ENCODE assay signal across 23 cellular contexts in the genomic region with DNA sequence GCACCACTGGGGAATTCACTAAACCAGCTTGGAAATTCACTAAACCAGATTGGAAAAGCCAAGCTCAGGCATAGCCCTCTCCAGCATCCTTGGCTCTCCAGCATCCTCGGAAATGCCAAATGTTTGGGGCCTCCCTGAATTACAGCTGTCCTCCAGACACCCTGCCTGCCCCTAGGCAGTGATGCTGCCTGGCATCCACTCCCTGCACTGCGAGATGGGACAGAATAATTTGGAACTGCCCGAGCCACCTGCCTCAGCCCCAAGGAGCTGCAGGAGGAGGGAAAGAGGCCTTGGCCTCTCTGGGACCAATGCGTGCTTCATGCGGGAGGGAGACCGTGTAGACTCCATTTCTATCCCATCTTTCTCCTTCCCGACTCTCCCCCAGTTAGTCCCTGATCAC.
A peak's percentile ranks its signal among the peaks of the same experiment; 100 is the strongest.
DNase-seq lines count a peak whose midpoint lies in the region; ATAC-seq, FAIRE-seq and TF ChIP-seq lines count a peak whose summit lies in the region.
"Had no signal": no experiment of that assay in that cellular context is flagged by ENCODE, and none has a peak within 500 bp of the region (broad histone marks: within the 10 kb centered on the region; RNA-seq: fewer than 3 reads in every experiment).

No MANE protein-coding gene starts in this region.

- H3K9me3 ChIP-seq in heart left ventricle (no peaks in the 10 kb centered on the region), H1 (ENCODE audit: insufficient read depth in 2 of 2, low read depth in 1 of 2, low read length in 1 of 2) (no peaks in the 10 kb centered on the region), SJCRH30 (replicated peaks) (no peaks in the 10 kb centered on the region)
- H3K9me3 ChIP-seq: SJSA1 had no signal

- DNase-seq in Right ventricle myocardium inferior (ENCODE audit: missing footprints) = peak; percentile 27
- no peak for DNase-seq in heart left ventricle
- peak; percentile 12 for DNase-seq in CD14-positive monocyte (ENCODE audit: low spot score)
- no peak for DNase-seq in H1 (ENCODE audit: low read depth in 1 of 2, low spot score in 2 of 2)
- DNase-seq in posterior vena cava (ENCODE audit: low spot score) = peak; percentile 16
- no peak for DNase-seq in MV-4-11 (lab: John Stamatoyannopoulos, UW)
- no peak for DNase-seq in SJCRH30
- DNase-seq: CD4-positive, alpha-beta memory T cell; COR-L47; NCI-H1105; NCI-H1436 treated with DMSO at 0.1 percent for 48 hours; NCI-H1930; NCI-H2107; NCI-H524; NCI-H774 had no signal

- H4K8ac ChIP-seq in H1 (ENCODE audit: extremely low read depth, insufficient read depth, low read length) = peak overlapping the region; percentile 71; the same call in 1 of the 2 replicates

- FAIRE-seq in H1 (lab: Jason Lieb, UNC) = no peak
- FAIRE-seq: G401.6, GM12878, RCC 7860 had no signal

- no peak overlapping the region for H4K91ac ChIP-seq in H1 (replicated peaks; ENCODE audit: insufficient read length, low read length)

- no peak overlapping the region for H3K4me2 ChIP-seq in H1 (ENCODE audit: insufficient read depth in 1 of 2, low read depth in 2 of 2, low read length in 2 of 2)

- no peak for TF ChIP-seq RAD21 in H1 (IDR thresholded peaks at IDR 0.05 in 1 of 2, conservative IDR thresholded peaks at IDR 0.05 in 1 of 2; ENCODE audit: low read depth in 2 of 2, low read length in 2 of 2)

- no peak overlapping the region for H3K27ac Mint-ChIP-seq in CD14-positive monocyte
- H3K27ac Mint-ChIP-seq: CD4-positive, alpha-beta memory T cell had no signal

- H2AFZ ChIP-seq in H1 (ENCODE audit: low read length) = no peak overlapping the region

- TF ChIP-seq POLR2A in heart left ventricle (IDR thresholded peaks at IDR 0.05) (no peak), H1 (IDR thresholded peaks at IDR 0.05; ENCODE audit: control extremely low read depth in 1 of 2, low read depth in 2 of 2, low read length in 2 of 2) (no peak)

- CTCF ChIA-PET in H1 (lab: Charles Lee; ENCODE audit: partially characterized antibody) = interaction anchor here (1.1 to 1.9 kb wide), 4 partner anchors 17 to 172 kb away, joined by 3 to 12 read pairs (median 4); no protein-coding TSS in a partner anchor

- no peaks in the 10 kb centered on the region for H3K36me3 Mint-ChIP-seq in CD14-positive monocyte
- H3K36me3 Mint-ChIP-seq: CD4-positive, alpha-beta memory T cell had no signal

- no peaks in the 10 kb centered on the region for H4K20me1 ChIP-seq in H1 (replicated peaks in 1 of 2; ENCODE audit: control insufficient read depth in 1 of 2, insufficient read depth in 2 of 2, low read length in 2 of 2)

- H4K5ac ChIP-seq in H1 (ENCODE audit: insufficient read length, low read depth, low read length) = no peak overlapping the region

- no peak overlapping the region for H2BK20ac ChIP-seq in H1 (ENCODE audit: low read length)

- peaks cover 0 to 5% (median 0%) of the 10 kb centered on the region in 7 donors for H3K9me3 Mint-ChIP-seq in CD14-positive monocyte
- H3K9me3 Mint-ChIP-seq: CD4-positive, alpha-beta memory T cell had no signal

- H3K4me3 ChIP-seq in heart left ventricle (no peak overlapping the region), H1 (ENCODE audit: extremely low read depth in 1 of 4, insufficient read depth in 2 of 4, low read depth in 3 of 4, low read length in 4 of 4) (no peak overlapping the region), SJCRH30 (no peak overlapping the region)
- H3K4me3 ChIP-seq: GM12878, SJSA1 had no signal

- no peak overlapping the region for H3K14ac ChIP-seq in H1 (ENCODE audit: insufficient read length)

- no peak overlapping the region for H3K18ac ChIP-seq in H1 (ENCODE audit: extremely low read depth, low read length)

- no peak overlapping the region for H3K56ac ChIP-seq in H1 (replicated peaks; ENCODE audit: insufficient read length, low read depth, low read length)

- 88 to 97% (median 91%) methylated on average over 7 of the region's 7 CpGs for WGBS in heart left ventricle, 4 donors
- WGBS in H1 (ENCODE audit: extremely low coverage in 1 of 2, insufficient coverage in 1 of 2, insufficient read length in 1 of 2, insufficient replicate concordance in 2 of 2, low coverage in 1 of 2, low lambda C conversion rate in 2 of 2, missing lambda C conversion rate in 1 of 2), 2 experiments = 95% methylated on average over 7 of the region's 7 CpGs; no CpG with 5 or more reads in 1 of the 2 experiments

- peaks cover 56% of the 10 kb centered on the region for H3K4me1 Mint-ChIP-seq in CD14-positive monocyte
- H3K4me1 Mint-ChIP-seq: CD4-positive, alpha-beta memory T cell had no signal

- no peak overlapping the region for H2BK120ac ChIP-seq in H1 (replicated peaks; ENCODE audit: low read depth, low read length)

- intact Hi-C loops in Right ventricle myocardium inferior (cut with DNase I) = no loop called here
- intact Hi-C loops in heart left ventricle (cut with DNase I) = no loop called here
- intact Hi-C loops in CD14-positive monocyte (cut with micrococcal nuclease) = no loop called here
- intact Hi-C loops in posterior vena cava (cut with DNase I) = no loop called here

- peaks cover 18 to 86% (median 43%) of the 10 kb centered on the region in 9 donors for H3K27me3 ChIP-seq in heart left ventricle
- peaks cover 0 to 7% (median 3%) of the 10 kb centered on the region in 4 experiments; a peak in 4 of 7 replicates for H3K27me3 ChIP-seq in H1 (replicated peaks in 1 of 4; ENCODE audit: control insufficient read depth in 3 of 4, extremely low read depth in 1 of 4, insufficient read depth in 3 of 4, low read length in 3 of 4)
- H3K27me3 ChIP-seq in SJCRH30 = peaks cover 35% of the 10 kb centered on the region; the same call in 1 of the 2 replicates

- ATAC-seq in Right ventricle myocardium inferior (no peak), heart left ventricle (no peak), HG03432 (IDR thresholded peaks at IDR 0.05; ENCODE audit: unreplicated experiment) (no peak)
- ATAC-seq: GM12878, HCT116 had no signal

- H2BK5ac ChIP-seq in H1 (ENCODE audit: low read depth, low read length) = no peak overlapping the region

- no peak overlapping the region for H3K4ac ChIP-seq in H1 (replicated peaks; ENCODE audit: insufficient read length, low read depth, low read length)

- H3K36me3 ChIP-seq in heart left ventricle = no peaks in the 10 kb centered on the region
- no peaks in the 10 kb centered on the region for H3K36me3 ChIP-seq in H1 (ENCODE audit: control insufficient read depth in 2 of 4, insufficient read depth in 4 of 4, low read length in 3 of 4)
- H3K36me3 ChIP-seq in SJCRH30 = no peaks in the 10 kb centered on the region
- H3K36me3 ChIP-seq: SJSA1 had no signal

- no peak overlapping the region for H3K9ac ChIP-seq in H1 (replicated peaks in 1 of 4; ENCODE audit: extremely low read depth in 1 of 4, low read depth in 3 of 4, low read length in 3 of 4)

- no peak for TF ChIP-seq EP300 in H1 (IDR thresholded peaks at IDR 0.05; ENCODE audit: borderline replicate concordance in 1 of 2, low read depth in 2 of 2, low read length in 2 of 2)

- no peak overlapping the region for H2BK15ac ChIP-seq in H1 (ENCODE audit: low read length)

- TF ChIP-seq CTCF in heart left ventricle (IDR thresholded peaks at IDR 0.05) (no peak), CD14-positive monocyte (IDR thresholded peaks at IDR 0.05) (no peak), H1 (IDR thresholded peaks at IDR 0.05; ENCODE audit: control extremely low read depth in 1 of 3, insufficient read depth in 1 of 3, low read depth in 1 of 3, low read length in 3 of 3) (no peak)

- H3K4me3 Mint-ChIP-seq in CD14-positive monocyte = no peak overlapping the region
- H3K4me3 Mint-ChIP-seq: CD4-positive, alpha-beta memory T cell had no signal

- H2AK5ac ChIP-seq in H1 (ENCODE audit: low read depth, low read length) = no peak overlapping the region

- no peak overlapping the region for H3K27ac ChIP-seq in heart left ventricle
- no peak overlapping the region for H3K27ac ChIP-seq in H1 (ENCODE audit: low read depth, low read length)
- H3K27ac ChIP-seq in SJCRH30 = no peak overlapping the region
- H3K27ac ChIP-seq: 22Rv1, HL-60, SJSA1 had no signal

- POLR2A ChIA-PET in H1 (lab: Charles Lee; ENCODE audit: partially characterized antibody) = no interaction called here

- H3K4me1 ChIP-seq in heart left ventricle (peaks cover 0 to 8% (median 0%) of the 10 kb centered on the region in 12 donors), H1 (replicated peaks in 1 of 4; ENCODE audit: control insufficient read depth in 3 of 4, insufficient read depth in 4 of 4, low read length in 3 of 4) (no peaks in the 10 kb centered on the region; a peak in 2 of 7 replicates), SJCRH30 (peaks cover 11% of the 10 kb centered on the region)
- H3K4me1 ChIP-seq: SJSA1 had no signal

- H2BK12ac ChIP-seq in H1 (ENCODE audit: low read depth, low read length) = no peak overlapping the region

- H3K79me1 ChIP-seq in H1 (ENCODE audit: low read depth, low read length) = no peaks in the 10 kb centered on the region

- H3K23ac ChIP-seq in H1 (ENCODE audit: insufficient read length) = no peak overlapping the region

- H3K79me2 ChIP-seq in H1 (ENCODE audit: control insufficient read depth in 1 of 2, insufficient read depth in 2 of 2, low read length in 2 of 2) = no peaks in the 10 kb centered on the region

- no peaks in the 10 kb centered on the region for H3K23me2 ChIP-seq in H1 (ENCODE audit: low read depth, low read length)

- H3K27me3 Mint-ChIP-seq in CD14-positive monocyte (ENCODE audit: low read depth in 3 of 3) = peaks cover 7 to 18% (median 12%) of the 10 kb centered on the region in 3 donors

TF ChIP-seq in H1, 55 proteins besides CTCF, POLR2A, EP300 and RAD21:
- TF ChIP-seq, protein P1, sequence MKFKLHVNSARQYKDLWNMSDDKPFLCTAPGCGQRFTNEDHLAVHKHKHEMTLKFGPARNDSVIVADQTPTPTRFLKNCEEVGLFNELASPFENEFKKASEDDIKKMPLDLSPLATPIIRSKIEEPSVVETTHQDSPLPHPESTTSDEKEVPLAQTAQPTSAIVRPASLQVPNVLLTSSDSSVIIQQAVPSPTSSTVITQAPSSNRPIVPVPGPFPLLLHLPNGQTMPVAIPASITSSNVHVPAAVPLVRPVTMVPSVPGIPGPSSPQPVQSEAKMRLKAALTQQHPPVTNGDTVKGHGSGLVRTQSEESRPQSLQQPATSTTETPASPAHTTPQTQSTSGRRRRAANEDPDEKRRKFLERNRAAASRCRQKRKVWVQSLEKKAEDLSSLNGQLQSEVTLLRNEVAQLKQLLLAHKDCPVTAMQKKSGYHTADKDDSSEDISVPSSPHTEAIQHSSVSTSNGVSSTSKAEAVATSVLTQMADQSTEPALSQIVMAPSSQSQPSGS (IDR thresholded peaks at IDR 0.05; ENCODE audit: low read length) = no peak
- no peak for TF ChIP-seq RNF2 (IDR thresholded peaks at IDR 0.05; ENCODE audit: borderline replicate concordance, low read depth, low read length, missing control alignments, poor library complexity, severe bottlenecking)
- no peak for TF ChIP-seq POU5F1 (IDR thresholded peaks at IDR 0.05; ENCODE audit: low read depth, low read length)

Comparison
In these comparisons a context has a peak if more than half of its experiments do, and no peak if none do; other contexts are left out.
1. DNase-seq: peak in Right ventricle myocardium inferior (single experiment), CD14-positive monocyte (single experiment) and posterior vena cava (single experiment); none in heart left ventricle (0 of 5), H1 (0 of 2), MV-4-11 (single experiment) and SJCRH30 (0 of 2).